Comparison of ENCODE assay signal across 18 cellular contexts in the genomic region with DNA sequence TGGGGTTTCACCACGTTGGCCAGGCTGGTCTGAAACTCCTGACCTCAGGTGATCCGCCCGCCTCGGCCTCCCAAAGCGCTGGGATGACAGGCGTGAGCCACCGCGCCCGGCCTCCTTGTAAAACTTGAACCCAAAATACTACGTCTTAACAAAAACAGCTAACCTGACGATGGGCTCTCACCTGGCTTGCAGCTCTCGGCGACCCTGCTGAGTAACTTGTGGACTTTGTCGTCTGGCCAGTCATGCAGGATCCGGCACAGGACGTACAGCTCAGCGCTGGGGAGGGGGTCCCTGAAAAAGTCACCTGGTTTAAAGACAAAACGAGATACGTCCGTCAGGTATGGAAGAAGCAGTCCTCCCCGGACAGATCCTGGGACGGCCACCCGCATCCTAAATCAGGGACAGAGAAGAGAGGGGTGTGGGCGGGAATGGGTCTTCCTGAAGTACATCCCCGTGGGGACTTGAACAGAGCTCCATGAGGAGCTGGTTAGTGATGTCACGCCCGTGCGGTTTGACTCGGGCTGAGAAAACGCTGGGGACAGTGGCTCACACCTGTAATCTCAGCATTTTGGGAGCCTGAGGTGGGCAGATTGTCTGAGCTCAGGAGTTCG.
"Had no signal": no experiment of that assay in that cellular context is flagged by ENCODE, and none has a peak within 500 bp of the region (broad histone marks: within the 10 kb centered on the region; RNA-seq: fewer than 3 reads in every experiment).

No MANE protein-coding gene starts in this region.

- H3K4me1 ChIP-seq: ascending aorta, testis had no signal

- H3K4me3 ChIP-seq: ascending aorta, coronary artery, skin epidermis, testis had no signal

- H3K27me3 ChIP-seq: ascending aorta, testis had no signal

- H3K9me3 ChIP-seq: ascending aorta, testis had no signal

- DNase-seq: activated CD4-positive, alpha-beta T cell treated with anti-CD3 and anti-CD28 coated beads, Interleukin-2, amount 50 U/mL, for 1 hour; activated naive CD4-positive, alpha-beta T cell treated with anti-CD3 and anti-CD28 coated beads for 36 hours; erythroblast; foreskin melanocyte; glutamatergic neuron; hippocampal formation; occipital lobe; retina; stimulated activated CD4-positive, alpha-beta T cell treated with anti-CD3 and anti-CD28 coated beads, Interleukin-15, amount 100 ng/mL, for 24 hours; stimulated activated CD4-positive, alpha-beta T cell treated with anti-CD3 and anti-CD28 coated beads, Interleukin-4, amount 100 ng/mL, for 1 hour; T-helper 1 cell; T-helper 9 cell had no signal

- H3K27ac ChIP-seq: ascending aorta, coronary artery, skin epidermis, testis had no signal

- H3K27ac Mint-ChIP-seq: activated naive CD4-positive, alpha-beta T cell treated with anti-CD3 and anti-CD28 coated beads for 36 hours; activated T-helper 17 cell treated with anti-CD3 and anti-CD28 coated beads, Interleukin-2, amount 50 U/mL, for 72 hours had no signal

- H3K9me3 Mint-ChIP-seq: activated naive CD4-positive, alpha-beta T cell treated with anti-CD3 and anti-CD28 coated beads for 36 hours; activated T-helper 17 cell treated with anti-CD3 and anti-CD28 coated beads, Interleukin-2, amount 50 U/mL, for 72 hours; central memory CD8-positive, alpha-beta T cell had no signal

- H3K27me3 Mint-ChIP-seq: activated T-helper 17 cell treated with anti-CD3 and anti-CD28 coated beads, Interleukin-2, amount 50 U/mL, for 72 hours; central memory CD8-positive, alpha-beta T cell had no signal

- H3K4me3 Mint-ChIP-seq: activated naive CD4-positive, alpha-beta T cell treated with anti-CD3 and anti-CD28 coated beads for 36 hours; activated T-helper 17 cell treated with anti-CD3 and anti-CD28 coated beads, Interleukin-2, amount 50 U/mL, for 72 hours; central memory CD8-positive, alpha-beta T cell had no signal

- ATAC-seq: activated T-helper 17 cell treated with anti-CD3 and anti-CD28 coated beads, Interleukin-2, amount 50 U/mL, for 72 hours had no signal

- H3K4me1 Mint-ChIP-seq: activated T-helper 17 cell treated with anti-CD3 and anti-CD28 coated beads, Interleukin-2, amount 50 U/mL, for 72 hours had no signal
